ENCODE assay signal across 15 cellular contexts in the genomic region with DNA sequence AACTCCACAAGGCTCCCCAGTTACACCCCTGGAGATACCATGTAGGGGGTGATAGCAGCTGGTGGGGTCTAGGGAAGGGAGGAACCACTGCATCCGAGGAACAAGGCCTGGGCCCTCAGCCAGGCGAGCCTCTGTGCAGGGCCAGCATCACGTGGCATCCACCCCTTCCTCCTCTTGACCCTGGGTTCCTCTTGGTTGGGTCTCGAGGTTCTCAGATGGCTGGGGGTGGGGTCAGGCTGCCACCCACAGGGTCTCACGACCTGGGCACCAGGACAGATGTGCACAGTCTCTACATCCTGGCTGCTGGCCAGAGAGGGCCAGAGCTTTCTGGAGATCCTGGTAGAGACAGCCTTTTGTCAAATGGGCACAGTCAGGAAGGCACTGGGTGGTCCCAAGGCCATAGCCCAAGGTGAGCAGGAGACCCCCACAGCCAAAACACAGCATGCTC. TPM values are rescaled to one million over a fixed set of nuclear protein-coding genes. Genes with fewer than 3 reads are reported as not detected.
DNase-seq lines count a peak whose midpoint lies in the region; ATAC-seq, FAIRE-seq and TF ChIP-seq lines count a peak whose summit lies in the region.
"Had no signal": no experiment of that assay in that cellular context is flagged by ENCODE, and none has a peak within 500 bp of the region (broad histone marks: within the 10 kb centered on the region; RNA-seq: fewer than 3 reads in every experiment).

No MANE protein-coding gene starts in this region.

- peaks cover 0 to 3% (median 0%) of the 10 kb centered on the region in 4 experiments; a peak in 1 of 8 replicates for H3K36me3 ChIP-seq in H1 (ENCODE audit: control insufficient read depth in 2 of 4, insufficient read depth in 4 of 4, low read length in 3 of 4)
- no peaks in the 10 kb centered on the region for H3K36me3 ChIP-seq in mucosa of descending colon (ENCODE audit: low read depth)
- H3K36me3 ChIP-seq in transverse colon = no peaks in the 10 kb centered on the region
- no peaks in the 10 kb centered on the region for H3K36me3 ChIP-seq in PC-3 (ENCODE audit: low read depth, low read length)
- H3K36me3 ChIP-seq: ascending aorta had no signal

- H2AFZ ChIP-seq in H1 (ENCODE audit: low read length) (no peak overlapping the region), PC-3 (ENCODE audit: low read length) (no peak overlapping the region)

- H3K14ac ChIP-seq in H1 (ENCODE audit: insufficient read length) = no peak overlapping the region

- H3K4me2 ChIP-seq in H1 (ENCODE audit: insufficient read depth in 1 of 2, low read depth in 2 of 2, low read length in 2 of 2) (no peak overlapping the region), PC-3 (ENCODE audit: low read length) (no peak overlapping the region)
- H3K4me2 ChIP-seq: A549 had no signal

- H4K91ac ChIP-seq in H1 (replicated peaks; ENCODE audit: insufficient read length, low read length) = no peak overlapping the region

- no peak overlapping the region for H2BK15ac ChIP-seq in H1 (ENCODE audit: low read length)

- no peak for FAIRE-seq in H1 (lab: Jason Lieb, UNC)
- FAIRE-seq: A549, small intestine had no signal

- in situ Hi-C loops in transverse colon (cut with MboI; ENCODE audit: low pct_ligation_motif_present in 1 of 4, low pct_unique_long_range_greater_than_20kb in 1 of 4, low sequenced_read_pairs in 3 of 4) = no loop called here

- H3K9ac ChIP-seq in H1 (replicated peaks in 1 of 4; ENCODE audit: extremely low read depth in 1 of 4, low read depth in 3 of 4, low read length in 3 of 4) (no peak overlapping the region), PC-3 (ENCODE audit: low read length) (no peak overlapping the region)

- BruUV-seq in PC-3 (replicated peaks; lab: Mats Ljungman, UMichigan) = no TSS peak

- H3K79me1 ChIP-seq in H1 (ENCODE audit: low read depth, low read length) = peaks cover 62% of the 10 kb centered on the region

- H2AK5ac ChIP-seq in H1 (ENCODE audit: low read depth, low read length) = no peak overlapping the region

- POLR2A ChIA-PET in H1 (lab: Charles Lee; ENCODE audit: partially characterized antibody) = no interaction called here
- POLR2A ChIA-PET in PC-3 (lab: Charles Lee; ENCODE audit: unreplicated experiment) = no interaction called here

- H3K9me2 ChIP-seq in PC-3 (replicated peaks; ENCODE audit: low read length) = no peaks in the 10 kb centered on the region

- ATAC-seq in mucosa of descending colon = no peak
- no peak for ATAC-seq in PC-3
- ATAC-seq: A549 had no signal

- CTCF ChIA-PET in H1 (lab: Charles Lee; ENCODE audit: partially characterized antibody) = interaction anchor here (1.6 kb wide), 1 partner anchor 72 kb away, joined by 4 read pairs; no protein-coding TSS in a partner anchor
- CTCF ChIA-PET in PC-3 (lab: Charles Lee) = interaction anchor here (0.6 kb wide), 1 partner anchor 74 kb away, joined by 3 read pairs; no protein-coding TSS in a partner anchor

- no peak overlapping the region for H2BK12ac ChIP-seq in H1 (ENCODE audit: low read depth, low read length)

- H2BK5ac ChIP-seq in H1 (ENCODE audit: low read depth, low read length) = 0 out of 2 replicates have a peak overlapping the region, but pooled peaks have one; percentile 8

- H3K4me1 ChIP-seq in H1 (replicated peaks in 1 of 4; ENCODE audit: control insufficient read depth in 3 of 4, insufficient read depth in 4 of 4, low read length in 3 of 4) (peaks cover 0 to 41% (median 25%) of the 10 kb centered on the region in 4 experiments; a peak in 6 of 7 replicates), mucosa of descending colon (ENCODE audit: low read depth) (peaks cover 29% of the 10 kb centered on the region), transverse colon (peaks cover 36 to 66% (median 47%) of the 10 kb centered on the region in 4 donors), PC-3 (ENCODE audit: insufficient read depth, low read length) (peaks cover 27% of the 10 kb centered on the region)

- no peak overlapping the region for H2BK120ac ChIP-seq in H1 (replicated peaks; ENCODE audit: low read depth, low read length)

- H4K8ac ChIP-seq in H1 (ENCODE audit: extremely low read depth, insufficient read depth, low read length) = no peak overlapping the region

- no peaks in the 10 kb centered on the region for H3K23me2 ChIP-seq in H1 (ENCODE audit: low read depth, low read length)

- no peak overlapping the region for H3K4me3 ChIP-seq in H1 (ENCODE audit: extremely low read depth in 1 of 4, insufficient read depth in 2 of 4, low read depth in 3 of 4, low read length in 4 of 4)
- H3K4me3 ChIP-seq in mucosa of descending colon = no peak overlapping the region
- no peak overlapping the region for H3K4me3 ChIP-seq in transverse colon
- H3K4me3 ChIP-seq in PC-3 (ENCODE audit: low read length) = no peak overlapping the region
- H3K4me3 ChIP-seq: A549, ascending aorta had no signal

- H4K5ac ChIP-seq in H1 (ENCODE audit: insufficient read length, low read depth, low read length) = no peak overlapping the region

- TF ChIP-seq RAD21 in H1 (IDR thresholded peaks at IDR 0.05 in 1 of 2, conservative IDR thresholded peaks at IDR 0.05 in 1 of 2; ENCODE audit: low read depth in 2 of 2, low read length in 2 of 2) = no peak

- H3K4ac ChIP-seq in H1 (replicated peaks; ENCODE audit: insufficient read length, low read depth, low read length) = no peak overlapping the region

- H3K27me3 ChIP-seq in H1 (replicated peaks in 1 of 4; ENCODE audit: control insufficient read depth in 3 of 4, extremely low read depth in 1 of 4, insufficient read depth in 3 of 4, low read length in 3 of 4) (no peaks in the 10 kb centered on the region), transverse colon (no peaks in the 10 kb centered on the region), PC-3 (ENCODE audit: low read length) (no peaks in the 10 kb centered on the region)
- H3K27me3 ChIP-seq: ascending aorta had no signal

- WGBS in H1 (ENCODE audit: extremely low coverage in 1 of 2, insufficient coverage in 1 of 2, insufficient read length in 1 of 2, insufficient replicate concordance in 2 of 2, low coverage in 1 of 2, low lambda C conversion rate in 2 of 2, missing lambda C conversion rate in 1 of 2), 2 experiments = 86% methylated on average over 4 of the region's 5 CpGs; no CpG with 5 or more reads in 1 of the 2 experiments
- WGBS in transverse colon (ENCODE audit: low coverage in 1 of 2), 2 donors = 61% methylated on average over 5 of the region's 5 CpGs; no CpG with 5 or more reads in 1 of the 2 donors

- TF ChIP-seq EP300 in H1 (IDR thresholded peaks at IDR 0.05; ENCODE audit: borderline replicate concordance in 1 of 2, low read depth in 2 of 2, low read length in 2 of 2) (no peak), transverse colon (IDR thresholded peaks at IDR 0.05; ENCODE audit: low read depth) (no peak)

- H3K56ac ChIP-seq in H1 (replicated peaks; ENCODE audit: insufficient read length, low read depth, low read length) = no peak overlapping the region

- peak; percentile 39 for DNase-seq in activated effector memory CD4-positive, alpha-beta T cell treated with anti-CD3 and anti-CD28 coated beads, Interleukin-2, amount 50 U/mL, for 16 hours
- DNase-seq in activated effector memory CD4-positive, alpha-beta T cell treated with Interleukin-2 at 50 U/mL for 16 hours = no peak
- DNase-seq in H1 (ENCODE audit: low read depth in 1 of 2, low spot score in 2 of 2) (no peak), mucosa of descending colon (peak in 2 of 3 donors; percentile 32 to 58), transverse colon (no peak), PC-3 (no peak), H4 (ENCODE audit: low spot score) (no peak)
- no peak for DNase-seq in NK-92 treated with Interleukin-12 subunit alpha and Interleukin-12 subunit beta, amount 100 ng/mL, for 24 hours (lab: John Stamatoyannopoulos, UW)
- DNase-seq: activated CD4-positive, CD25-positive, alpha-beta regulatory T cell; activated CD8-positive, alpha-beta memory T cell treated with anti-CD3 and anti-CD28 coated beads, Interleukin-2, amount 50 U/mL, for 48 hours; effector CD8-positive, alpha-beta T cell; small intestine had no signal

- H3F3A ChIP-seq in PC-3 (ENCODE audit: low read length, unreplicated experiment) = no peaks in the 10 kb centered on the region

- TF ChIP-seq POLR2A in H1 (IDR thresholded peaks at IDR 0.05; ENCODE audit: control extremely low read depth in 1 of 2, low read depth in 2 of 2, low read length in 2 of 2) (no peak), transverse colon (IDR thresholded peaks at IDR 0.05) (no peak)

- H3K9me3 ChIP-seq in H1 (ENCODE audit: insufficient read depth in 2 of 2, low read depth in 1 of 2, low read length in 1 of 2) (no peaks in the 10 kb centered on the region), mucosa of descending colon (no peaks in the 10 kb centered on the region), transverse colon (no peaks in the 10 kb centered on the region), PC-3 (ENCODE audit: low read length) (no peaks in the 10 kb centered on the region)
- H3K9me3 ChIP-seq: A549, ascending aorta, Caco-2 had no signal

- no peak overlapping the region for H3K27ac ChIP-seq in H1 (ENCODE audit: low read depth, low read length)
- H3K27ac ChIP-seq in transverse colon = peak overlapping the region; percentile 60 to 92 (median 81)
- no peak overlapping the region for H3K27ac ChIP-seq in PC-3 (ENCODE audit: low read length)
- H3K27ac ChIP-seq: ascending aorta had no signal

- peaks cover 70 to 85% of the 10 kb centered on the region in 2 experiments for H4K20me1 ChIP-seq in H1 (replicated peaks in 1 of 2; ENCODE audit: control insufficient read depth in 1 of 2, insufficient read depth in 2 of 2, low read length in 2 of 2)
- H4K20me1 ChIP-seq in PC-3 (ENCODE audit: low read length) = peaks cover 3% of the 10 kb centered on the region; the same call in 1 of the 2 replicates

- H3K18ac ChIP-seq in H1 (ENCODE audit: extremely low read depth, low read length) = no peak overlapping the region

- no peak overlapping the region for H3K23ac ChIP-seq in H1 (ENCODE audit: insufficient read length)

- no peak overlapping the region for H2BK20ac ChIP-seq in H1 (ENCODE audit: low read length)

- H3K79me2 ChIP-seq in H1 (ENCODE audit: control insufficient read depth in 1 of 2, insufficient read depth in 2 of 2, low read length in 2 of 2) (peaks cover 62 to 100% of the 10 kb centered on the region in 2 experiments), PC-3 (ENCODE audit: low read length) (peaks cover 56% of the 10 kb centered on the region)

- intact Hi-C loops in mucosa of descending colon (cut with DNase I, micrococcal nuclease) = no loop called here
- intact Hi-C loops in transverse colon (cut with DNase I; ENCODE audit: low total_unique reads) = no loop called here
- intact Hi-C loops in PC-3 (cut with micrococcal nuclease) = loop anchor here (5.0 to 10.0 kb wide), 3 partner anchors 74 to 244 kb away; no protein-coding TSS in a partner anchor

- TF ChIP-seq CTCF in H1 (IDR thresholded peaks at IDR 0.05; ENCODE audit: control extremely low read depth in 1 of 3, insufficient read depth in 1 of 3, low read depth in 1 of 3, low read length in 3 of 3) = no peak
- TF ChIP-seq CTCF in mucosa of descending colon (IDR thresholded peaks at IDR 0.05) = no peak
- TF ChIP-seq CTCF in transverse colon (IDR thresholded peaks at IDR 0.05) = no peak
- no peak for TF ChIP-seq CTCF in PC-3 (conservative IDR thresholded peaks at IDR 0.05; ENCODE audit: low read depth, low read length)

RNA-seq across cellular contexts. Expression of gene HS6ST1, which starts 10.4 kb away (rescaled TPM):
- total RNA-seq in H1 (2021; fragmentation: NEBNext Ultra II Directional; extraction: Animal tissue kit (Norgen Biotek cat#: 25700)) = 72.8 and 74.6 TPM in 2 replicates
- 37.4 and 61.3 TPM in 2 replicates for polyA plus RNA-seq in H1 (2011; rRNA removed)
- polyA plus RNA-seq in H1 (2011; cell fraction: cytosol; rRNA removed) = 37.9 TPM
- polyA plus RNA-seq in H1 (2011; cell fraction: nucleus; rRNA removed) = 51.0 TPM
- 44.2 to 60.1 TPM (median 56.3 TPM) in 4 replicates for polyA plus RNA-seq in H1 (2012, experiment 1 of 2)
- polyA plus RNA-seq in H1 (2012, experiment 2 of 2) = 57.3 TPM
- 41.0 TPM for polyA plus RNA-seq in H1 (2013, experiment 1 of 2)
- polyA plus RNA-seq in H1 (2013, experiment 2 of 2) = 45.1 TPM
- polyA minus RNA-seq in H1 (2011; rRNA and poly(A)+ RNA removed) = 26.9 and 34.9 TPM in 2 replicates
- 49.1 TPM for polyA minus RNA-seq in H1 (2011; cell fraction: cytosol; rRNA and poly(A)+ RNA removed)
- 74.6 TPM for polyA minus RNA-seq in H1 (2011; cell fraction: nucleus; rRNA and poly(A)+ RNA removed)
- total RNA-seq in mucosa of descending colon (10 to 100 TPM; 30.8 to 39.6 (median 32.2) TPM), transverse colon (10 to 100 TPM; 16.1 to 38.6 (median 26.5) TPM), PC-3 (2014; rRNA removed) (21.5 and 25.6 TPM in 2 replicates)
- total RNA-seq in H4 (2014; rRNA removed; shearing (Covaris generic)) = 20.3 and 25.3 TPM in 2 replicates

Comparison
In these comparisons a context has a peak if more than half of its experiments do, and no peak if none do; other contexts are left out.
1. DNase-seq: peak in activated effector memory CD4-positive, alpha-beta T cell treated with anti-CD3 and anti-CD28 coated beads, Interleukin-2, amount 50 U/mL, for 16 hours (single experiment) and mucosa of descending colon (2 of 3); none in activated effector memory CD4-positive, alpha-beta T cell treated with Interleukin-2 at 50 U/mL for 16 hours (single experiment), H1 (0 of 2), transverse colon (single experiment), PC-3 (single experiment), H4 (single experiment) and NK-92 treated with Interleukin-12 subunit alpha and Interleukin-12 subunit beta, amount 100 ng/mL, for 24 hours (single experiment).
2. H3K27ac ChIP-seq: peak in transverse colon (4 of 4); none in H1 (single experiment) and PC-3 (single experiment).